11 cellular contexts compared by ENCODE assay signal in genomic region chr17:77458202-77459017, GRCh38.
DNase-seq lines count a peak whose midpoint lies in the region; ATAC-seq and TF ChIP-seq lines count a peak whose summit lies in the region.
"Had no signal": no experiment of that assay in that cellular context is flagged by ENCODE, and none has a peak within 500 bp of the region (broad histone marks: within the 10 kb centered on the region; RNA-seq: fewer than 3 reads in every experiment).

No MANE protein-coding gene starts in this region.

- peak overlapping the region; percentile 92 for H3K27ac ChIP-seq in naive thymus-derived CD4-positive, alpha-beta T cell (ENCODE audit: low read depth, low read length)
- H3K27ac ChIP-seq in upper lobe of right lung (peak overlapping the region; percentile 36), MM.1S (ENCODE audit: low read length) (no peak overlapping the region)
- H3K27ac ChIP-seq: epithelial cell of prostate had no signal

- H3K36me3 ChIP-seq in naive thymus-derived CD4-positive, alpha-beta T cell (ENCODE audit: control insufficient read depth in 2 of 3, insufficient read depth in 3 of 3, low read length in 3 of 3) = peaks cover 0 to 29% (median 0%) of the 10 kb centered on the region in 3 experiments
- H3K36me3 ChIP-seq in upper lobe of right lung (no peaks in the 10 kb centered on the region), MM.1S (replicated peaks; ENCODE audit: insufficient read depth, low read length) (no peaks in the 10 kb centered on the region)

- DNase-seq in stimulated activated CD4-positive, alpha-beta T cell treated with anti-CD3 and anti-CD28 coated beads, Interleukin-12 subunit alpha, Interleukin-12 subunit beta, amount 100 ng/mL, for 4 hours = peak; percentile 41
- DNase-seq in stimulated activated CD4-positive, alpha-beta T cell treated with anti-CD3 and anti-CD28 coated beads, Interleukin-2, amount 100 ng/mL, for 48 hours = no peak
- DNase-seq in activated T-helper 2 cell treated with anti-CD3 and anti-CD28 coated beads, Interferon-gamma antibody, Interleukin-2, Interleukin-4, amounts not matched to agents 10 μg/mL and 5 μg/mL and 100 μg/mL, durations not matched to agents 14 hours and 24 hours and 36 hours (ENCODE audit: low spot score) = peak; percentile 31
- DNase-seq in naive thymus-derived CD4-positive, alpha-beta T cell = peak in 1 of 9 donors; percentile 43
- DNase-seq in upper lobe of right lung (no peak), kidney tubule cell (ENCODE audit: low spot score) (no peak), MM.1S (no peak)
- DNase-seq: NCI-H2171, retina had no signal

- peaks cover 92% of the 10 kb centered on the region for H3K79me2 ChIP-seq in MM.1S (ENCODE audit: low read length)

- H3K9me3 ChIP-seq in naive thymus-derived CD4-positive, alpha-beta T cell (ENCODE audit: control insufficient read depth in 2 of 3, low read length in 3 of 3) = no peaks in the 10 kb centered on the region
- H3K9me3 ChIP-seq in upper lobe of right lung = no peaks in the 10 kb centered on the region
- H3K9me3 ChIP-seq in MM.1S (replicated peaks; ENCODE audit: insufficient read depth, low read length) = no peaks in the 10 kb centered on the region

- ATAC-seq in naive thymus-derived CD4-positive, alpha-beta T cell = no peak
- ATAC-seq in upper lobe of right lung (no peak), HG02588 (IDR thresholded peaks at IDR 0.05; ENCODE audit: unreplicated experiment) (no peak)

- peaks cover 65% of the 10 kb centered on the region for H3K4me1 Mint-ChIP-seq in activated T-helper 2 cell treated with anti-CD3 and anti-CD28 coated beads, Interferon-gamma antibody, Interleukin-2, Interleukin-4, amounts not matched to agents 10 μg/mL and 5 μg/mL and 100 μg/mL, durations not matched to agents 14 hours and 24 hours and 36 hours (ENCODE audit: low read depth)
- H3K4me1 Mint-ChIP-seq in naive thymus-derived CD4-positive, alpha-beta T cell = peaks cover 44 to 76% (median 55%) of the 10 kb centered on the region in 7 donors

- no peaks in the 10 kb centered on the region for H3K9me3 Mint-ChIP-seq in activated T-helper 2 cell treated with anti-CD3 and anti-CD28 coated beads, Interferon-gamma antibody, Interleukin-2, Interleukin-4, amounts not matched to agents 10 μg/mL and 5 μg/mL and 100 μg/mL, durations not matched to agents 14 hours and 24 hours and 36 hours
- H3K9me3 Mint-ChIP-seq in naive thymus-derived CD4-positive, alpha-beta T cell = peaks cover 0 to 2% (median 0%) of the 10 kb centered on the region in 11 donors

- H3K4me1 ChIP-seq in naive thymus-derived CD4-positive, alpha-beta T cell (ENCODE audit: control insufficient read depth in 2 of 2, insufficient read depth in 2 of 2, low read length in 2 of 2) = peaks cover 60 to 71% of the 10 kb centered on the region in 2 donors
- H3K4me1 ChIP-seq in upper lobe of right lung = peaks cover 60% of the 10 kb centered on the region
- H3K4me1 ChIP-seq in MM.1S (ENCODE audit: low read length) = no peaks in the 10 kb centered on the region

- intact Hi-C loops in activated T-helper 2 cell treated with anti-CD3 and anti-CD28 coated beads, Interferon-gamma antibody, Interleukin-2, Interleukin-4, amounts not matched to agents 10 μg/mL and 5 μg/mL and 100 μg/mL, durations not matched to agents 14 hours and 24 hours and 36 hours (cut with micrococcal nuclease) = loop anchor here (10.0 kb wide), 2 partner anchors 666 to 724 kb away; partner anchors contain the start of genes MFSD11, SRSF2 and TMC6
- intact Hi-C loops in naive thymus-derived CD4-positive, alpha-beta T cell (cut with micrococcal nuclease) = loop anchor here in 1 of 2 donors (2.0 kb wide), 1 partner anchor 14 kb away; no protein-coding TSS in a partner anchor
- intact Hi-C loops in upper lobe of right lung (cut with DNase I) = no loop called here

- no peak overlapping the region for H2AFZ ChIP-seq in MM.1S (ENCODE audit: low read length)

- POLR2A ChIA-PET in naive thymus-derived CD4-positive, alpha-beta T cell (lab: Charles Lee) = interaction anchor here (0.5 to 11.7 kb wide), 19 partner anchors 8 to 1243 kb away, joined by 3 to 678 read pairs (median 4); partner anchors contain the start of gene TNRC6C

- no peaks in the 10 kb centered on the region for H4K20me1 ChIP-seq in MM.1S (ENCODE audit: insufficient read depth, low read length)

- no peaks in the 10 kb centered on the region for H3K27me3 ChIP-seq in naive thymus-derived CD4-positive, alpha-beta T cell (ENCODE audit: control insufficient read depth in 2 of 2, insufficient read depth in 2 of 2, low read length in 2 of 2)
- no peaks in the 10 kb centered on the region for H3K27me3 ChIP-seq in upper lobe of right lung
- H3K27me3 ChIP-seq in MM.1S (replicated peaks; ENCODE audit: insufficient read depth, low read length) = no peaks in the 10 kb centered on the region

- peaks cover 72% of the 10 kb centered on the region for H3K36me3 Mint-ChIP-seq in activated T-helper 2 cell treated with anti-CD3 and anti-CD28 coated beads, Interferon-gamma antibody, Interleukin-2, Interleukin-4, amounts not matched to agents 10 μg/mL and 5 μg/mL and 100 μg/mL, durations not matched to agents 14 hours and 24 hours and 36 hours (ENCODE audit: low read depth)
- H3K36me3 Mint-ChIP-seq in naive thymus-derived CD4-positive, alpha-beta T cell = peaks cover 5 to 64% (median 30%) of the 10 kb centered on the region in 5 donors

- no peaks in the 10 kb centered on the region for H3F3A ChIP-seq in MM.1S (ENCODE audit: insufficient read depth, low read length)

- no peaks in the 10 kb centered on the region for H3K9me2 ChIP-seq in MM.1S (replicated peaks; ENCODE audit: insufficient read depth, low read length)

- no peak overlapping the region for H3K4me2 ChIP-seq in MM.1S (ENCODE audit: low read depth, low read length)

- peak overlapping the region; percentile 99 for H3K4me3 Mint-ChIP-seq in activated T-helper 2 cell treated with anti-CD3 and anti-CD28 coated beads, Interferon-gamma antibody, Interleukin-2, Interleukin-4, amounts not matched to agents 10 μg/mL and 5 μg/mL and 100 μg/mL, durations not matched to agents 14 hours and 24 hours and 36 hours (ENCODE audit: low read depth)
- H3K4me3 Mint-ChIP-seq in naive thymus-derived CD4-positive, alpha-beta T cell = peak overlapping the region; percentile 94 to 100 (median 98)

- H3K27ac Mint-ChIP-seq in activated T-helper 2 cell treated with anti-CD3 and anti-CD28 coated beads, Interferon-gamma antibody, Interleukin-2, Interleukin-4, amounts not matched to agents 10 μg/mL and 5 μg/mL and 100 μg/mL, durations not matched to agents 14 hours and 24 hours and 36 hours = peak overlapping the region; percentile 99
- peak overlapping the region; percentile 93 to 100 (median 98) for H3K27ac Mint-ChIP-seq in naive thymus-derived CD4-positive, alpha-beta T cell

- peak overlapping the region; percentile 77 for H3K4me3 ChIP-seq in naive thymus-derived CD4-positive, alpha-beta T cell (ENCODE audit: low read length)
- H3K4me3 ChIP-seq in upper lobe of right lung (no peak overlapping the region), MM.1S (ENCODE audit: low read length) (no peak overlapping the region)

- TF ChIP-seq CTCF in upper lobe of right lung (IDR thresholded peaks at IDR 0.05) (no peak), MM.1S (IDR thresholded peaks at IDR 0.05; ENCODE audit: low read length) (no peak)

- H3K27me3 Mint-ChIP-seq in activated T-helper 2 cell treated with anti-CD3 and anti-CD28 coated beads, Interferon-gamma antibody, Interleukin-2, Interleukin-4, amounts not matched to agents 10 μg/mL and 5 μg/mL and 100 μg/mL, durations not matched to agents 14 hours and 24 hours and 36 hours (ENCODE audit: low read depth) = no peaks in the 10 kb centered on the region
- no peaks in the 10 kb centered on the region for H3K27me3 Mint-ChIP-seq in naive thymus-derived CD4-positive, alpha-beta T cell

- CTCF ChIA-PET in naive thymus-derived CD4-positive, alpha-beta T cell (lab: Charles Lee) = interaction anchor here (1.0 to 2.6 kb wide), 10 partner anchors 13 to 128 kb away, joined by 3 to 13 read pairs (median 6); no protein-coding TSS in a partner anchor

- H3K9ac ChIP-seq in MM.1S (ENCODE audit: low read length) = no peak overlapping the region

Comparison
In these comparisons a context has a peak if more than half of its experiments do, and no peak if none do; other contexts are left out.
1. DNase-seq: peak in stimulated activated CD4-positive, alpha-beta T cell treated with anti-CD3 and anti-CD28 coated beads, Interleukin-12 subunit alpha, Interleukin-12 subunit beta, amount 100 ng/mL, for 4 hours (single experiment) and activated T-helper 2 cell treated with anti-CD3 and anti-CD28 coated beads, Interferon-gamma antibody, Interleukin-2, Interleukin-4, amounts not matched to agents 10 μg/mL and 5 μg/mL and 100 μg/mL, durations not matched to agents 14 hours and 24 hours and 36 hours (single experiment); none in stimulated activated CD4-positive, alpha-beta T cell treated with anti-CD3 and anti-CD28 coated beads, Interleukin-2, amount 100 ng/mL, for 48 hours (0 of 2), upper lobe of right lung (single experiment), kidney tubule cell (single experiment) and MM.1S (single experiment).